ENCODE assay signal across 24 cellular contexts in genomic region chr18:11989174-11989573, GRCh38. TPM values are rescaled to one million over a fixed set of nuclear protein-coding genes. Genes with fewer than 3 reads are reported as not detected.
DNase-seq lines count a peak whose midpoint lies in the region; ATAC-seq and TF ChIP-seq lines count a peak whose summit lies in the region.
"Had no signal": no experiment of that assay in that cellular context is flagged by ENCODE, and none has a peak within 500 bp of the region (broad histone marks: within the 10 kb centered on the region; RNA-seq: fewer than 3 reads in every experiment).

No MANE protein-coding gene starts in this region.

- H3K9me3 ChIP-seq in esophagus squamous epithelium, result no peaks in the 10 kb centered on the region
- no peaks in the 10 kb centered on the region for H3K9me3 ChIP-seq in psoas muscle
- H3K9me3 ChIP-seq: SJCRH30, testis had no signal

- no peak overlapping the region for H3K4me3 ChIP-seq in esophagus squamous epithelium
- peak overlapping the region; percentile 35 for H3K4me3 ChIP-seq in psoas muscle
- H3K4me3 ChIP-seq: SJCRH30, testis had no signal

- TF ChIP-seq POLR2A in esophagus squamous epithelium (IDR thresholded peaks at IDR 0.05), result no peak

- H3K27ac ChIP-seq in C4-2B (peak overlapping the region; percentile 46), esophagus squamous epithelium (peak overlapping the region; percentile 49 to 96 (median 81)), psoas muscle (peak overlapping the region; percentile 86)
- H3K27ac ChIP-seq: SJCRH30, testis had no signal

- H3K4me1 ChIP-seq in esophagus squamous epithelium (peaks cover 33 to 92% (median 67%) of the 10 kb centered on the region in 3 donors), psoas muscle (peaks cover 71% of the 10 kb centered on the region)
- H3K4me1 ChIP-seq: testis had no signal

- H3K27me3 ChIP-seq in esophagus squamous epithelium (no peaks in the 10 kb centered on the region), psoas muscle (ENCODE audit: insufficient read depth in 3 of 3, low read length in 2 of 3) (no peaks in the 10 kb centered on the region)
- H3K27me3 ChIP-seq: SJCRH30, testis had no signal

- TF ChIP-seq CTCF in C4-2B (conservative IDR thresholded peaks at IDR 0.05) (no peak), esophagus squamous epithelium (IDR thresholded peaks at IDR 0.05) (no peak), psoas muscle (IDR thresholded peaks at IDR 0.05) (no peak)

- DNase-seq in NCI-H146 (lab: John Stamatoyannopoulos, UW), result peak; percentile 42
- no peak for DNase-seq in esophagus squamous epithelium (lab: John Stamatoyannopoulos, UW)
- peak in 1 of 2 donors; percentile 30 for DNase-seq in psoas muscle
- DNase-seq in effector CD4-positive, alpha-beta T cell, result no peak
- DNase-seq in DMS79 treated with DMSO at 0.1 percent for 48 hours (lab: John Stamatoyannopoulos, UW), result no peak
- DNase-seq in cerebellum (ENCODE audit: low spot score), result no peak
- DNase-seq: activated CD4-positive, alpha-beta T cell treated with anti-CD3 and anti-CD28 coated beads, Interleukin-2, amount 10 ng/mL, durations not matched to agents 24 days and 14 days; activated naive CD8-positive, alpha-beta T cell treated with anti-CD3 and anti-CD28 coated beads, Interleukin-2, amount 10 ng/mL, durations not matched to agents 7 days and 5 days; CD4-positive, alpha-beta T cell; DMS153; HFFc6; KG1; kidney glomerular epithelial cell; NCI-H1930; NCI-H446 treated with DMSO at 0.1 percent for 48 hours; nephron progenitor cell; NK-92 treated with Interleukin-12 subunit alpha and Interleukin-12 subunit beta, amount 100 ng/mL, for 24 hours; SJCRH30; stimulated activated CD4-positive, alpha-beta T cell treated with anti-CD3 and anti-CD28 coated beads, Interleukin-1b, Interleukin-23, amount 100 ng/mL, for 48 hours; T-cell; testis had no signal

- peaks cover 0 to 15% (median 0%) of the 10 kb centered on the region in 3 donors for H3K36me3 ChIP-seq in esophagus squamous epithelium
- H3K36me3 ChIP-seq in psoas muscle (ENCODE audit: insufficient read depth in 1 of 2, low read depth in 1 of 2), result no peaks in the 10 kb centered on the region
- H3K36me3 ChIP-seq: SJCRH30 had no signal

- intact Hi-C loops in esophagus squamous epithelium (cut with DNase I), result no loop called here
- intact Hi-C loops in psoas muscle (cut with DNase I), result loop anchor here in 1 of 2 donors (10.0 kb wide), 1 partner anchor 134 kb away; the partner anchor contains the start of gene CHMP1B

- WGBS in esophagus squamous epithelium, 2 donors, result 52 to 64% methylated on average over 3 to 8 of the region's 8 CpGs
- 62 to 75% (median 67%) methylated on average over 8 of the region's 8 CpGs for WGBS in psoas muscle, 3 donors

- ATAC-seq in psoas muscle (no peak), GM19455 (IDR thresholded peaks at IDR 0.05; ENCODE audit: unreplicated experiment) (no peak)
- ATAC-seq: stimulated activated memory B cell treated with anti-CD40 and anti-IgM and Interleukin-4, amounts not matched to agents 10 μg/mL and 1 μg/mL and 100 μg/mL, for 72 hours; T-cell had no signal

RNA-seq across cellular contexts. Expression of gene IMPA2, which starts 7.9 kb away (rescaled TPM):
- total RNA-seq in esophagus squamous epithelium (100 to 1,000 TPM; 121 to 235 (median 164) TPM), psoas muscle (100 to 1,000 TPM; 126 to 342 (median 215) TPM), cerebellum (8.1 TPM)
- 100 to 1,000 TPM in 2 of 3 donors, 10 to 100 TPM in 1; 61.4 to 321 (median 196) TPM for polyA plus RNA-seq in psoas muscle

Comparison
In these comparisons a context has a peak if more than half of its experiments do, and no peak if none do; other contexts are left out.
1. RNA of gene IMPA2, which starts 7.9 kb away (total RNA-seq): 126 to 342 TPM in psoas muscle and 121 to 235 TPM in esophagus squamous epithelium; 8.1 TPM in cerebellum (single experiment); every median in the first group is over 10 times any median in the second.
2. Peak in every context shown above with its lines, with median percentiles within 50 percentile points of each other: H3K27ac ChIP-seq.